In the genomic region with DNA sequence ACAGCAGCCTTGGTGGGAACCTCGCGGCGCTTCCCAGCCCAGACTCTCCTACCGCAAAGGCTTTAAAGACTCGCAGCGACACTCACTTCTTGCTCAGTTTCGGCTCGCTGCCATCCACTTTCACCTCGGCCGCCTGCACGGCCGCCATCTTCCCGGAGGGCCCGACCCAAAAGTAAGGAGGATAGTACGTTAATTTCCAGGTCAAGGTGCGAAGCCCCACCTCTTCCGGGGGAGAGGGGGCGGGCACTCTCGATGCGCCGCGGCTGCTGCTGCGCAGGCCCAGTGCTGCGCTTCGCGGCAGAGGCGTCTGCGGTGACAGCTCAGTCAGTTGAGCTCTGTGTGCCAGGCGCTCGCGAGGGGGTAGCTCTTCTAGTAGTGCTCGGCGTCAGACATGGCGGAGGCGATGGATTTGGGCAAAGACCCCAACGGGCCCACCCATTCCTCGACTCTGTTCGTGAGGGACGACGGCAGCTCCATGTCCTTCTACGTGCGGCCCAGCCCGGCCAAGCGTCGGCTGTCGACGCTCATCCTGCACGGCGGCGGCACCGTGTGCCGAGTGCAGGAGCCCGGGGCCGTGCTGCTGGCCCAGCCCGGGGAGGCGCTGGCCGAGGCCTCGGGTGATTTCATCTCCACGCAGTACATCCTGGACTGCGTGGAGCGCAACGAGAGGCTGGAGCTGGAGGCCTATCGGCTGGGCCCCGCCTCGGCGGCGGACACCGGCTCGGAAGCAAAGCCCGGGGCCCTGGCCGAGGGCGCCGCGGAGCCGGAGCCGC, we compare ENCODE assay signal across 8 cellular contexts. TPM values are rescaled to one million over a fixed set of nuclear protein-coding genes. Genes with fewer than 3 reads are reported as not detected.
DNase-seq lines count a peak whose midpoint lies in the region; ATAC-seq and TF ChIP-seq lines count a peak whose summit lies in the region.

A gene (minus strand): TSS at position 174 of the 773 bp plus-strand sequence. CDS start 26 bp downstream, at position 148.
A gene with protein sequence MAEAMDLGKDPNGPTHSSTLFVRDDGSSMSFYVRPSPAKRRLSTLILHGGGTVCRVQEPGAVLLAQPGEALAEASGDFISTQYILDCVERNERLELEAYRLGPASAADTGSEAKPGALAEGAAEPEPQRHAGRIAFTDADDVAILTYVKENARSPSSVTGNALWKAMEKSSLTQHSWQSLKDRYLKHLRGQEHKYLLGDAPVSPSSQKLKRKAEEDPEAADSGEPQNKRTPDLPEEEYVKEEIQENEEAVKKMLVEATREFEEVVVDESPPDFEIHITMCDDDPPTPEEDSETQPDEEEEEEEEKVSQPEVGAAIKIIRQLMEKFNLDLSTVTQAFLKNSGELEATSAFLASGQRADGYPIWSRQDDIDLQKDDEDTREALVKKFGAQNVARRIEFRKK (plus strand): TSS at position 282 of the 773 bp plus-strand sequence. CDS start 110 bp downstream, at position 392.

- H3K27me3 Mint-ChIP-seq in activated CD4-positive, alpha-beta T cell treated with anti-CD3 and anti-CD28 coated beads, Interleukin-2, amount 10 ng/mL, durations not matched to agents 7 days and 5 days: no peaks in the 10 kb centered on the region

- POLR2A ChIA-PET in activated CD4-positive, alpha-beta T cell treated with anti-CD3 and anti-CD28 coated beads, Interleukin-2, amount 10 ng/mL, durations not matched to agents 7 days and 5 days (lab: Charles Lee): interaction anchor here (0.6 to 1.0 kb wide), 2 partner anchors 25 to 115 kb away, joined by 3 to 4 read pairs; a partner anchor contains a TSS

- peaks cover 27% of the 10 kb centered on the region for H3K36me3 ChIP-seq in BE2C

- H3K4me1 ChIP-seq in BE2C: no peaks in the 10 kb centered on the region

- H3K36me3 Mint-ChIP-seq in activated CD4-positive, alpha-beta T cell treated with anti-CD3 and anti-CD28 coated beads, Interleukin-2, amount 10 ng/mL, durations not matched to agents 7 days and 5 days (ENCODE audit: low read depth): peaks cover 55% of the 10 kb centered on the region

- H3K9me3 Mint-ChIP-seq in activated CD4-positive, alpha-beta T cell treated with anti-CD3 and anti-CD28 coated beads, Interleukin-2, amount 10 ng/mL, durations not matched to agents 7 days and 5 days: no peaks in the 10 kb centered on the region

- peak within 1 kb of the TSS; percentile 94 for H3K27ac Mint-ChIP-seq in activated CD4-positive, alpha-beta T cell treated with anti-CD3 and anti-CD28 coated beads, Interleukin-2, amount 10 ng/mL, durations not matched to agents 7 days and 5 days

- peaks cover 66% of the 10 kb centered on the region for H3K4me1 Mint-ChIP-seq in activated CD4-positive, alpha-beta T cell treated with anti-CD3 and anti-CD28 coated beads, Interleukin-2, amount 10 ng/mL, durations not matched to agents 7 days and 5 days

- peak within 1 kb of the TSS; percentile 98 for H3K4me3 ChIP-seq in BE2C (ENCODE audit: low read depth, low read length)

- CTCF ChIA-PET in activated CD4-positive, alpha-beta T cell treated with anti-CD3 and anti-CD28 coated beads, Interleukin-2, amount 10 ng/mL, durations not matched to agents 7 days and 5 days (lab: Charles Lee): interaction anchor here (0.5 to 2.9 kb wide), 8 partner anchors 9 to 183 kb away, joined by 3 to 13 read pairs (median 4); a partner anchor contains a TSS

- H3K4me3 Mint-ChIP-seq in activated CD4-positive, alpha-beta T cell treated with anti-CD3 and anti-CD28 coated beads, Interleukin-2, amount 10 ng/mL, durations not matched to agents 7 days and 5 days: peak within 1 kb of the TSS; percentile 99

- H3K27me3 ChIP-seq in BE2C: no peaks in the 10 kb centered on the region

- DNase-seq in BE2C (peak; percentile 95), GM19240 (ENCODE audit: insufficient read length, low spot score) (peak; percentile 59), NCI-H526 (lab: John Stamatoyannopoulos, UW) (peak; percentile 76 to 92), cortex of kidney (lab: John Stamatoyannopoulos, UW) (peak; percentile 70), left kidney (ENCODE audit: low read depth, low spot score) (peak; percentile 97)
- DNase-seq in activated CD4-positive, alpha-beta T cell treated with anti-CD3 and anti-CD28 coated beads, Interleukin-2, amount 10 ng/mL, durations not matched to agents 7 days and 5 days: peak; percentile 95
- DNase-seq in stimulated activated CD4-positive, alpha-beta T cell treated with anti-CD3 and anti-CD28 coated beads, Interleukin-2, amount 100 ng/mL, for 24 hours: peak; percentile 93 to 95

- peak; percentile 84 for ATAC-seq in HG03460 (IDR thresholded peaks at IDR 0.05; ENCODE audit: unreplicated experiment)

- no peak for TF ChIP-seq CTCF in BE2C (IDR thresholded peaks at IDR 0.05; ENCODE audit: low read depth, low read length)

- H3K9me3 ChIP-seq in BE2C: no peaks in the 10 kb centered on the region

RNA-seq across cellular contexts. Expression of the first gene that starts in this region (rescaled TPM):
- 244 TPM for polyA plus RNA-seq in BE2C (2012; ENCODE audit: insufficient read depth, insufficient read length, low read depth)
- total RNA-seq in activated CD4-positive, alpha-beta T cell treated with anti-CD3 and anti-CD28 coated beads, Interleukin-2, amount 10 ng/mL, durations not matched to agents 7 days and 5 days: 100 to 1,000 TPM; 185 to 207 TPM

RNA-seq across cellular contexts. Expression of the second gene that starts in this region (rescaled TPM):
- polyA plus RNA-seq in BE2C (2012; ENCODE audit: insufficient read depth, insufficient read length, low read depth): 183 TPM
- 10 to 100 TPM; 69.2 to 70.1 TPM for total RNA-seq in activated CD4-positive, alpha-beta T cell treated with anti-CD3 and anti-CD28 coated beads, Interleukin-2, amount 10 ng/mL, durations not matched to agents 7 days and 5 days

Comparison
In these comparisons a context has a peak if more than half of its experiments do, and no peak if none do; other contexts are left out.
1. Peak in every context shown above with its lines: DNase-seq, ATAC-seq and H3K4me3 ChIP-seq.